In the genomic region with DNA sequence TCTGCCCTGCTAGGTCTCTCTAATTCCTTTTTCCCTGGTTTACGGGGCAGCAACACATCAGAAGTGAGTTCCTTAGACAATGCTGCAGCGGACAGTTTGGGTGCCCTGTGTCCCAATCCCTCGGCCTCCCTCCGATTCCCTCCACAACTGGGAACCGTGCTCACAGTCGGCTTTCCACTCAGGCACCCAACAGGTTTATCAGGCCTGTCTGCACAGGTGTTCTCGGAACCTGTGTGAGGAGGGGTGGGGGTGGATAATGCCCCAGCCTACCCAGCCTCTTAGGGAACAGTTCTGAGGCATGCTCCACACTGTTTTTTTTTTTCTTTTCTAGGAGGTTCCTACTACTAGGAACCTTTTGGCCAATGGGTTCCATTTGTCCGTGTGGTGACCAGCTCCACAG, we compare ENCODE assay signal across 23 cellular contexts.
"Had no signal": no experiment of that assay in that cellular context is flagged by ENCODE, and none has a peak within 500 bp of the region (broad histone marks: within the 10 kb centered on the region; RNA-seq: fewer than 3 reads in every experiment).

No MANE protein-coding gene starts in this region.

- DNase-seq: colonic mucosa; dermis blood vessel endothelial cell; effector memory CD4-positive, alpha-beta T cell; hypothalamus; left ventricle myocardium superior; lower lobe of right lung; natural killer cell; stimulated activated CD4-positive, alpha-beta T cell treated with anti-CD3 and anti-CD28 coated beads, Interleukin-12 subunit alpha, Interleukin-12 subunit beta, amount 100 ng/mL, for 4 hours; stimulated activated CD4-positive, alpha-beta T cell treated with anti-CD3 and anti-CD28 coated beads, Interleukin-1b, Interleukin-23, amount 100 ng/mL, for 48 hours; stimulated activated CD4-positive, alpha-beta T cell treated with anti-CD3 and anti-CD28 coated beads, Interleukin-4, amount 100 ng/mL, for 1 hour; stimulated activated CD8-positive, alpha-beta memory T cell treated with anti-CD3 and anti-CD28 coated beads, Interleukin-4, amount 100 ng/mL, for 48 hours; stimulated activated naive CD4-positive, alpha-beta T cell; stimulated activated naive CD8-positive, alpha-beta T cell treated with anti-CD3 and anti-CD28 coated beads, Interleukin-15, amount 100 ng/mL, for 72 hours; trophoblast cell had no signal

- H3K27me3 Mint-ChIP-seq: progenitor cell of endocrine pancreas; stimulated activated naive CD8-positive, alpha-beta T cell treated with anti-CD3 and anti-CD28 coated beads, Interleukin-15, amount 100 ng/mL, for 72 hours had no signal

- H3K36me3 ChIP-seq: colonic mucosa, lower lobe of right lung, neutrophil, right atrium auricular region had no signal

- H3K4me3 Mint-ChIP-seq: natural killer cell; stimulated activated naive CD8-positive, alpha-beta T cell treated with anti-CD3 and anti-CD28 coated beads, Interleukin-15, amount 100 ng/mL, for 72 hours had no signal

- H3K27me3 ChIP-seq: colonic mucosa, neutrophil, right atrium auricular region, suprapubic skin had no signal

- H3K4me1 Mint-ChIP-seq: natural killer cell; stimulated activated naive CD8-positive, alpha-beta T cell treated with anti-CD3 and anti-CD28 coated beads, Interleukin-15, amount 100 ng/mL, for 72 hours had no signal

- H3K4me2 ChIP-seq: smooth muscle cell had no signal

- FAIRE-seq: endothelial cell of umbilical vein, frontal cortex, keratinocyte had no signal

- H2AFZ ChIP-seq: parathyroid adenoma had no signal

- H3K27ac Mint-ChIP-seq: natural killer cell, progenitor cell of endocrine pancreas had no signal

- H3K9me3 ChIP-seq: colonic mucosa, neutrophil, suprapubic skin had no signal

- H3K27ac ChIP-seq: colonic mucosa, lower lobe of right lung, parathyroid adenoma, right atrium auricular region, suprapubic skin had no signal

- H3K4me3 ChIP-seq: colonic mucosa, lower lobe of right lung, right atrium auricular region, smooth muscle cell, suprapubic skin had no signal

- H3K4me1 ChIP-seq: colonic mucosa, lower lobe of right lung, parathyroid adenoma, right atrium auricular region had no signal

- H3K79me2 ChIP-seq: parathyroid adenoma had no signal

- H3K9ac ChIP-seq: parathyroid adenoma had no signal
